Comparison of ENCODE assay signal across 9 cellular contexts in genomic region chr9:131546336-131547084, GRCh38. TPM values are rescaled to one million over a fixed set of nuclear protein-coding genes. Genes with fewer than 3 reads are reported as not detected.
A peak's percentile ranks its signal among the peaks of the same experiment; 100 is the strongest.
DNase-seq lines count a peak whose midpoint lies in the region; ATAC-seq, FAIRE-seq and TF ChIP-seq lines count a peak whose summit lies in the region.
"Had no signal": no experiment of that assay in that cellular context is flagged by ENCODE, and none has a peak within 500 bp of the region (broad histone marks: within the 10 kb centered on the region; RNA-seq: fewer than 3 reads in every experiment).

No MANE protein-coding gene starts in this region.

- peaks cover 34% of the 10 kb centered on the region for H3K9me3 Mint-ChIP-seq in activated naive CD8-positive, alpha-beta T cell treated with anti-CD3 and anti-CD28 coated beads for 36 hours

- H3K27me3 Mint-ChIP-seq in activated naive CD8-positive, alpha-beta T cell treated with anti-CD3 and anti-CD28 coated beads for 36 hours, result peaks cover 65% of the 10 kb centered on the region

- FAIRE-seq in frontal cortex (lab: Jason Lieb, UNC), result no peak

- DNase-seq in BJ (ENCODE audit: low read depth), result no peak
- peak; percentile 71 for DNase-seq in HT-29 (ENCODE audit: low spot score)
- no peak for DNase-seq in activated naive CD8-positive, alpha-beta T cell treated with anti-CD3 and anti-CD28 coated beads for 36 hours
- no peak for DNase-seq in lower lobe of right lung
- DNase-seq in frontal cortex (ENCODE audit: low spot score in 2 of 2), result no peak
- no peak for DNase-seq in UCSD-AML1 (lab: John Stamatoyannopoulos, UW; ENCODE audit: unreplicated experiment)
- DNase-seq: gastrocnemius medialis had no signal

- H3K27ac Mint-ChIP-seq in activated naive CD8-positive, alpha-beta T cell treated with anti-CD3 and anti-CD28 coated beads for 36 hours, result no peak overlapping the region

- peaks cover 17% of the 10 kb centered on the region for H3K36me3 Mint-ChIP-seq in activated naive CD8-positive, alpha-beta T cell treated with anti-CD3 and anti-CD28 coated beads for 36 hours

- intact Hi-C loops in lower lobe of right lung (cut with DNase I), result no loop called here

- H3K4me1 Mint-ChIP-seq in activated naive CD8-positive, alpha-beta T cell treated with anti-CD3 and anti-CD28 coated beads for 36 hours, result peaks cover 6% of the 10 kb centered on the region

- ATAC-seq in lower lobe of right lung, result peak; percentile 43 to 49
- ATAC-seq in HG03135 (IDR thresholded peaks at IDR 0.05; ENCODE audit: unreplicated experiment), result no peak
- no peak for ATAC-seq in HG03354 (IDR thresholded peaks at IDR 0.05; ENCODE audit: poor library complexity, severe bottlenecking, unreplicated experiment)

- H3K27me3 ChIP-seq in BJ (ENCODE audit: control insufficient read depth, insufficient read depth, low read length), result peaks cover 24% of the 10 kb centered on the region
- H3K27me3 ChIP-seq in lower lobe of right lung (ENCODE audit: low read depth), result peaks cover 33% of the 10 kb centered on the region

- H3K4me3 ChIP-seq in BJ (ENCODE audit: low read depth, low read length), result peak overlapping the region; percentile 3; the same call in 1 of the 2 replicates
- peak overlapping the region; percentile 54 for H3K4me3 ChIP-seq in lower lobe of right lung

- CTCF ChIA-PET in BJ (lab: Yijun Ruan, JAX), result interaction anchor here (0.8 to 1.6 kb wide), 7 partner anchors 13 to 202 kb away, joined by 3 to 5 read pairs (median 3); no protein-coding TSS in a partner anchor

- no peak overlapping the region for H3K27ac ChIP-seq in lower lobe of right lung
- H3K27ac ChIP-seq: gastrocnemius medialis had no signal

- H3K36me3 ChIP-seq in BJ (ENCODE audit: control insufficient read depth, insufficient read depth, low read length), result no peaks in the 10 kb centered on the region
- H3K36me3 ChIP-seq in lower lobe of right lung, result no peaks in the 10 kb centered on the region
- H3K36me3 ChIP-seq: gastrocnemius medialis had no signal

- H3K4me3 Mint-ChIP-seq in activated naive CD8-positive, alpha-beta T cell treated with anti-CD3 and anti-CD28 coated beads for 36 hours, result peak overlapping the region; percentile 68

- H3K9me3 ChIP-seq in lower lobe of right lung, result peaks cover 13% of the 10 kb centered on the region

- POLR2A ChIA-PET in BJ (lab: Charles Lee), result no interaction called here

- H3K4me1 ChIP-seq in lower lobe of right lung, result peaks cover 13% of the 10 kb centered on the region

- TF ChIP-seq CTCF in BJ (IDR thresholded peaks at IDR 0.05; ENCODE audit: insufficient read depth, low read depth, low read length) (peak; percentile 32; the same call in 1 of the 2 replicates), lower lobe of right lung (IDR thresholded peaks at IDR 0.05) (no peak)

RNA-seq across cellular contexts. Expression of gene PRRT1B, which starts 1.2 kb away (rescaled TPM):
- polyA plus RNA-seq in BJ (2011; rRNA removed), result not detected in 2 replicates
- polyA minus RNA-seq in BJ (2011; rRNA and poly(A)+ RNA removed), result not detected in 2 replicates
- total RNA-seq in HT-29 (2014; rRNA removed; shearing (Covaris generic)), result 0.10 and 0.23 TPM in 2 replicates
- not detected for total RNA-seq in activated naive CD8-positive, alpha-beta T cell treated with anti-CD3 and anti-CD28 coated beads for 36 hours
- total RNA-seq in lower lobe of right lung (6.3 TPM), frontal cortex (not detected)
- total RNA-seq: gastrocnemius medialis had no signal

RNA-seq across cellular contexts. Expression of gene UCK1, which starts 15.4 kb away (rescaled TPM):
- polyA plus RNA-seq in BJ (2011; rRNA removed), result 20.1 and 24.9 TPM in 2 replicates
- 13.4 and 13.6 TPM in 2 replicates for polyA minus RNA-seq in BJ (2011; rRNA and poly(A)+ RNA removed)
- total RNA-seq in HT-29 (2014; rRNA removed; shearing (Covaris generic)), result 22.1 and 34.0 TPM in 2 replicates
- total RNA-seq in activated naive CD8-positive, alpha-beta T cell treated with anti-CD3 and anti-CD28 coated beads for 36 hours, result 10 to 100 TPM; 22.1 to 23.0 TPM
- total RNA-seq in lower lobe of right lung (25.9 TPM), frontal cortex (15.5 TPM)

RNA-seq across cellular contexts. Expression of gene POMT1, which starts 43.8 kb away (rescaled TPM):
- polyA plus RNA-seq in BJ (2011; rRNA removed), result 17.8 and 32.1 TPM in 2 replicates
- polyA minus RNA-seq in BJ (2011; rRNA and poly(A)+ RNA removed), result 11.8 and 15.4 TPM in 2 replicates
- total RNA-seq in HT-29 (2014; rRNA removed; shearing (Covaris generic)), result 22.1 and 26.2 TPM in 2 replicates
- total RNA-seq in activated naive CD8-positive, alpha-beta T cell treated with anti-CD3 and anti-CD28 coated beads for 36 hours, result 10 to 100 TPM; 19.4 to 21.5 TPM
- total RNA-seq in lower lobe of right lung, result 25.9 TPM
- 42.4 TPM for total RNA-seq in frontal cortex

Comparison
In these comparisons a context has a peak if more than half of its experiments do, and no peak if none do; other contexts are left out.
1. ATAC-seq: peak in lower lobe of right lung (2 of 2); none in HG03135 (single experiment) and HG03354 (single experiment).